21 cellular contexts compared by ENCODE assay signal in genomic region chr10:42734537-42734936, GRCh38. TPM values are rescaled to one million over a fixed set of nuclear protein-coding genes. Genes with fewer than 3 reads are reported as not detected.
DNase-seq lines count a peak whose midpoint lies in the region; TF ChIP-seq lines count a peak whose summit lies in the region.
"Had no signal": no experiment of that assay in that cellular context is flagged by ENCODE, and none has a peak within 500 bp of the region (broad histone marks: within the 10 kb centered on the region; RNA-seq: fewer than 3 reads in every experiment).

No MANE protein-coding gene starts in this region.

- H3K4me3 ChIP-seq in adipocyte (ENCODE audit: low read length) = no peak overlapping the region
- no peak overlapping the region for H3K4me3 ChIP-seq in testis
- H3K4me3 ChIP-seq in Karpas-422 (ENCODE audit: low read length) = no peak overlapping the region
- H3K4me3 ChIP-seq: gastrocnemius medialis, mucosa of descending colon, neural progenitor cell, SJCRH30, uterus had no signal

- H3K27ac ChIP-seq in testis = no peak overlapping the region
- no peak overlapping the region for H3K27ac ChIP-seq in Karpas-422 (ENCODE audit: low read length)
- H3K27ac ChIP-seq: epithelial cell of prostate, gastrocnemius medialis, neural progenitor cell, SJCRH30, uterus had no signal

- no peak overlapping the region for H3K4me2 ChIP-seq in Karpas-422 (ENCODE audit: low read depth, low read length, poor library complexity, severe bottlenecking)
- H3K4me2 ChIP-seq: neural progenitor cell had no signal

- H3K9ac ChIP-seq in adipocyte (ENCODE audit: low read length) (no peak overlapping the region), Karpas-422 (ENCODE audit: low read length) (no peak overlapping the region)
- H3K9ac ChIP-seq: neural progenitor cell had no signal

- H3K36me3 ChIP-seq in adipocyte (ENCODE audit: control insufficient read depth, insufficient read depth, low read length, severe bottlenecking) (no peaks in the 10 kb centered on the region), testis (ENCODE audit: low read depth, missing control alignments) (no peaks in the 10 kb centered on the region), Karpas-422 (ENCODE audit: insufficient read depth, low read length) (no peaks in the 10 kb centered on the region)
- H3K36me3 ChIP-seq: gastrocnemius medialis, neural progenitor cell, SJCRH30, uterus had no signal

- no peaks in the 10 kb centered on the region for H3K4me1 ChIP-seq in adipocyte (ENCODE audit: control insufficient read depth, insufficient read depth, low read length)
- H3K4me1 ChIP-seq in testis = no peaks in the 10 kb centered on the region
- no peaks in the 10 kb centered on the region for H3K4me1 ChIP-seq in Karpas-422 (ENCODE audit: low read length)
- H3K4me1 ChIP-seq: gastrocnemius medialis, neural progenitor cell, SJCRH30, uterus had no signal

- H3K9me3 ChIP-seq in adipocyte (ENCODE audit: control insufficient read depth, low read length) (no peaks in the 10 kb centered on the region), testis (no peaks in the 10 kb centered on the region), Karpas-422 (ENCODE audit: low read length) (no peaks in the 10 kb centered on the region)
- H3K9me3 ChIP-seq: gastrocnemius medialis, mucosa of descending colon, SJCRH30, uterus had no signal

- 25 to 58% methylated on average over 1 of the region's 1 CpG for WGBS in testis, 2 donors

- no peaks in the 10 kb centered on the region for H3K79me2 ChIP-seq in Karpas-422 (ENCODE audit: low read length)

- TF ChIP-seq POLR2A in testis (IDR thresholded peaks at IDR 0.05) = no peak

- H3K9me2 ChIP-seq in Karpas-422 (replicated peaks; ENCODE audit: insufficient read depth, low read length) = no peaks in the 10 kb centered on the region

- TF ChIP-seq CTCF in testis (IDR thresholded peaks at IDR 0.05) = no peak

- DNase-seq in DMS53 (lab: John Stamatoyannopoulos, UW) = peak; percentile 17
- DNase-seq in DMS53 treated with DMSO at 0.1 percent for 48 hours (lab: John Stamatoyannopoulos, UW; ENCODE audit: unreplicated experiment) = no peak
- DNase-seq in stimulated activated CD4-positive, alpha-beta T cell treated with anti-CD3 and anti-CD28 coated beads, Interleukin-15, amount 100 ng/mL, for 24 hours = peak; percentile 25
- no peak for DNase-seq in stimulated activated CD4-positive, alpha-beta T cell treated with anti-CD3 and anti-CD28 coated beads, Interleukin-4, amount 100 ng/mL, for 24 hours
- peak; percentile 3 for DNase-seq in adipocyte (ENCODE audit: low read depth)
- DNase-seq in testis = peak; percentile 34
- DNase-seq in cerebellar nuclear complex (lab: John Stamatoyannopoulos, UW) = no peak
- DNase-seq in Karpas-422 = no peak
- DNase-seq: 8988T; gastrocnemius medialis; H9; MV-4-11; NCI-H2029 treated with DMSO at 0.1 percent for 48 hours; NCI-H524; small intestine; stimulated activated CD4-positive, alpha-beta T cell treated with anti-CD3 and anti-CD28 coated beads, Interleukin-4, amount 100 ng/mL, for 4 hours; uterus had no signal

- no peaks in the 10 kb centered on the region for H4K20me1 ChIP-seq in Karpas-422 (ENCODE audit: insufficient read depth, low read depth, low read length)

- intact Hi-C loops in testis (cut with DNase I; ENCODE audit: low total_unique reads) = no loop called here

- no peak overlapping the region for H2AFZ ChIP-seq in Karpas-422 (ENCODE audit: low read length)
- H2AFZ ChIP-seq: neural progenitor cell had no signal

- H3K27me3 ChIP-seq in adipocyte (replicated peaks; ENCODE audit: control insufficient read depth, insufficient read depth, low read length) (no peaks in the 10 kb centered on the region), testis (no peaks in the 10 kb centered on the region), Karpas-422 (ENCODE audit: low read length) (no peaks in the 10 kb centered on the region)
- H3K27me3 ChIP-seq: gastrocnemius medialis, neural progenitor cell, SJCRH30, uterus had no signal

RNA-seq across cellular contexts. Expression of gene BMS1, which starts 48.1 kb away (rescaled TPM):
- total RNA-seq in testis = 10 to 100 TPM; 23.5 to 25.5 TPM
- polyA plus RNA-seq in testis (ENCODE audit: insufficient read depth, low read depth, low replicate concordance) = 14.9 TPM
- total RNA-seq in Karpas-422 (2014; rRNA removed; shearing (Covaris generic); ENCODE audit: low replicate concordance) = 9.7 and 12.1 TPM in 2 replicates

Comparison
In these comparisons a context has a peak if more than half of its experiments do, and no peak if none do; other contexts are left out.
1. DNase-seq: peak in DMS53 (single experiment), stimulated activated CD4-positive, alpha-beta T cell treated with anti-CD3 and anti-CD28 coated beads, Interleukin-15, amount 100 ng/mL, for 24 hours (single experiment), adipocyte (single experiment) and testis (single experiment); none in DMS53 treated with DMSO at 0.1 percent for 48 hours (single experiment), stimulated activated CD4-positive, alpha-beta T cell treated with anti-CD3 and anti-CD28 coated beads, Interleukin-4, amount 100 ng/mL, for 24 hours (single experiment), cerebellar nuclear complex (0 of 2) and Karpas-422 (single experiment).